8 cellular contexts compared by ENCODE assay signal in the genomic region with DNA sequence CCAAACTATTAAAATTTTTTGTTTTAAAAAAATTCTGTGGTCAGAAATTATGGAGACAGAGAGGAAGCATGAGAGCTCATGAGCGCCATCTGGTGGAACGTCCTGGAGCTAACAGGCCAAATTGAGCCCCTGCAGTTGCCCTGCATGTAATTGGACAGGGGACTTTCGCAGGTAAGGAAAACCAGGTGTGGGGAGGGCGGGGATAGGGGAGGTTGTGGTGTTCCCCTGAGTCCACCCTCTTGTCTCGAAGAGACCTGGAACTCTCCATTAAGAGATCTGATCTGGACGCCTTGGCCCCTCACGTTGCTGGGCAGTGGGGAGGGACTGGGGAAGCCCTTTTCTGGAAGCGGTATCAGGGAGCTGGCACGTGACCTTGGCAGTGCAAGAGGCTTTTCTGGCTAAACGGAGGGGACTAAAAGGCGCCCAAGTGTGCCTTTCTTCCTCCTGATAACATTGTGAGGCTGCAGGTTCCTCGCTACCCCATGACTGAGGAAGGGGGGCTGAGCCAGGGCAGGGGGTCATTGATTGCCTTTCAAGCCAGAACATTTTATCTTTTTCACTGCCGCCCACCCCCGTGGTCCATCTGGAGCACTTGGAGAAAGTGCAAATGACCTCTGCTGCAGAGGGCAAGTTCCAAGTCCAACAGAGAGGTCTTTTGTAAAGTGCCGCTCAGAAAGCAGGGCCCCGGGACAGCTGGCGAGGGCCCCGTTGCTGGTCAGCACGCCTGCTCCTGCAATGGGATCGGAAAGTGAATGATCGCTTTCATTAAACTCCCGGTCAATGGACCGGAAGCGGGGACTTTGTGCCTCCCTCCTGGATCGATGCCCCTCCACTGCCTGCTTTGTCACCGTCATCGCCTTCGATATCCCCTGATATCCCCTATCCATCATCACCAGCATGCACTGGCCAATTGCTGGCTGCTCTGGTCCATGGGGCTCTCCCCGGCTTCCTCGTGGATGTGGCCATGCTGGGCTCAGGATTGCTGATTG.
DNase-seq lines count a peak whose midpoint lies in the region; ATAC-seq, FAIRE-seq and TF ChIP-seq lines count a peak whose summit lies in the region.

No MANE protein-coding gene starts in this region.

- no peaks in the 10 kb centered on the region for H3K9me3 Mint-ChIP-seq in stimulated activated naive CD8-positive, alpha-beta T cell treated with anti-CD3 and anti-CD28 coated beads, Interleukin-15, amount 100 ng/mL, for 72 hours

- no peak overlapping the region for H3K4me3 Mint-ChIP-seq in stimulated activated naive CD8-positive, alpha-beta T cell treated with anti-CD3 and anti-CD28 coated beads, Interleukin-15, amount 100 ng/mL, for 72 hours

- no peak overlapping the region for H3K27ac Mint-ChIP-seq in stimulated activated naive CD8-positive, alpha-beta T cell treated with anti-CD3 and anti-CD28 coated beads, Interleukin-15, amount 100 ng/mL, for 72 hours

- TF ChIP-seq CTCF in GM13976 (IDR thresholded peaks at IDR 0.05; ENCODE audit: borderline replicate concordance, control extremely low read depth, extremely low read depth, insufficient read depth, missing control alignments), result peak; percentile 70

- TF ChIP-seq POLR2A in erythroblast (IDR thresholded peaks at IDR 0.05; ENCODE audit: low read length), result no peak

- H3K27me3 Mint-ChIP-seq in stimulated activated naive CD8-positive, alpha-beta T cell treated with anti-CD3 and anti-CD28 coated beads, Interleukin-15, amount 100 ng/mL, for 72 hours, result peaks cover 15% of the 10 kb centered on the region

- FAIRE-seq in A204.1 (lab: Jason Lieb, UNC), result peak; percentile 70

- in situ Hi-C loops in GM13976 (cut with MboI; ENCODE audit: low sequenced_read_pairs, unreplicated experiment), result loop anchor here (10.0 kb wide), 1 partner anchor 471 kb away; no protein-coding TSS in a partner anchor

- H3K4me1 Mint-ChIP-seq in stimulated activated naive CD8-positive, alpha-beta T cell treated with anti-CD3 and anti-CD28 coated beads, Interleukin-15, amount 100 ng/mL, for 72 hours, result peaks cover 6% of the 10 kb centered on the region

- peak; percentile 72 for DNase-seq in GM13976 (ENCODE audit: low spot score)
- DNase-seq in NCI-H226, result peak; percentile 5
- DNase-seq in activated CD8-positive, alpha-beta memory T cell treated with anti-CD3 and anti-CD28 coated beads, Interleukin-2, amount 50 U/mL, for 4 hours, result peak; percentile 50
- DNase-seq in erythroblast (lab: John Stamatoyannopoulos, UW), result peak; percentile 40 to 70
- peak; percentile 61 for DNase-seq in midbrain (lab: John Stamatoyannopoulos, UW)
- DNase-seq in stimulated activated naive CD8-positive, alpha-beta T cell treated with anti-CD3 and anti-CD28 coated beads, Interleukin-15, amount 100 ng/mL, for 72 hours, result peak; percentile 35 to 37
- DNase-seq in NCI-H128 (lab: John Stamatoyannopoulos, UW; ENCODE audit: unreplicated experiment), result no peak

- no peak for ATAC-seq in stimulated activated naive CD8-positive, alpha-beta T cell treated with anti-CD3 and anti-CD28 coated beads, Interleukin-15, amount 100 ng/mL, for 72 hours
